ENCODE assay signal across 20 cellular contexts in genomic region chr3:146130881-146131371, GRCh38. TPM values are rescaled to one million over a fixed set of nuclear protein-coding genes. Genes with fewer than 3 reads are reported as not detected.
DNase-seq lines count a peak whose midpoint lies in the region; ATAC-seq and TF ChIP-seq lines count a peak whose summit lies in the region.
"Had no signal": no experiment of that assay in that cellular context is flagged by ENCODE, and none has a peak within 500 bp of the region (broad histone marks: within the 10 kb centered on the region; RNA-seq: fewer than 3 reads in every experiment).

No MANE protein-coding gene starts in this region.

- no peak overlapping the region for H3K4me3 Mint-ChIP-seq in GM23338
- no peak overlapping the region for H3K4me3 Mint-ChIP-seq in activated T-helper 2 cell treated with anti-CD3 and anti-CD28 coated beads, Interferon-gamma antibody, Interleukin-2, Interleukin-4, amounts not matched to agents 10 μg/mL and 5 μg/mL and 100 μg/mL, durations not matched to agents 14 hours and 24 hours and 36 hours (ENCODE audit: low read depth)
- no peak overlapping the region for H3K4me3 Mint-ChIP-seq in T-helper 2 cell treated with Interferon-gamma antibody and Interleukin-4, amounts not matched to agents 5 μg/mL and 100 μg/mL, for 36 hours
- H3K4me3 Mint-ChIP-seq: naive thymus-derived CD8-positive, alpha-beta T cell; T-cell had no signal

- no peaks in the 10 kb centered on the region for H3K27me3 Mint-ChIP-seq in GM23338 (ENCODE audit: insufficient read depth, low read depth, poor library complexity)
- no peaks in the 10 kb centered on the region for H3K27me3 Mint-ChIP-seq in activated T-helper 2 cell treated with anti-CD3 and anti-CD28 coated beads, Interferon-gamma antibody, Interleukin-2, Interleukin-4, amounts not matched to agents 10 μg/mL and 5 μg/mL and 100 μg/mL, durations not matched to agents 14 hours and 24 hours and 36 hours (ENCODE audit: low read depth)
- H3K27me3 Mint-ChIP-seq in T-helper 2 cell treated with Interferon-gamma antibody and Interleukin-4, amounts not matched to agents 5 μg/mL and 100 μg/mL, for 36 hours (ENCODE audit: low read depth), result no peaks in the 10 kb centered on the region
- H3K27me3 Mint-ChIP-seq: T-cell had no signal

- H3K36me3 ChIP-seq in GM23338 (ENCODE audit: insufficient read depth), result no peaks in the 10 kb centered on the region
- no peaks in the 10 kb centered on the region for H3K36me3 ChIP-seq in upper lobe of left lung
- H3K36me3 ChIP-seq: spleen had no signal

- intact Hi-C loops in activated T-helper 2 cell treated with anti-CD3 and anti-CD28 coated beads, Interferon-gamma antibody, Interleukin-2, Interleukin-4, amounts not matched to agents 10 μg/mL and 5 μg/mL and 100 μg/mL, durations not matched to agents 14 hours and 24 hours and 36 hours (cut with micrococcal nuclease), result no loop called here

- peaks cover 2% of the 10 kb centered on the region; the same call in 2 of the 3 replicates for H3K36me3 Mint-ChIP-seq in GM23338 (ENCODE audit: low read depth)
- H3K36me3 Mint-ChIP-seq in activated T-helper 2 cell treated with anti-CD3 and anti-CD28 coated beads, Interferon-gamma antibody, Interleukin-2, Interleukin-4, amounts not matched to agents 10 μg/mL and 5 μg/mL and 100 μg/mL, durations not matched to agents 14 hours and 24 hours and 36 hours (ENCODE audit: low read depth), result no peaks in the 10 kb centered on the region
- no peaks in the 10 kb centered on the region for H3K36me3 Mint-ChIP-seq in T-helper 2 cell treated with Interferon-gamma antibody and Interleukin-4, amounts not matched to agents 5 μg/mL and 100 μg/mL, for 36 hours (ENCODE audit: low read depth)
- H3K36me3 Mint-ChIP-seq: naive thymus-derived CD8-positive, alpha-beta T cell; T-cell had no signal

- H3K27ac ChIP-seq in GM23338 (ENCODE audit: low read depth) (no peak overlapping the region), upper lobe of left lung (no peak overlapping the region)
- H3K27ac ChIP-seq: hepatocyte, spleen, VCaP had no signal

- peaks cover 58% of the 10 kb centered on the region for H3K79me2 ChIP-seq in GM23338 (replicated peaks; ENCODE audit: insufficient read depth)

- no peaks in the 10 kb centered on the region for H4K20me1 ChIP-seq in GM23338 (replicated peaks; ENCODE audit: insufficient read depth)

- TF ChIP-seq CTCF in fibroblast of pulmonary artery (IDR thresholded peaks at IDR 0.05; ENCODE audit: low read length, missing control alignments) (no peak), GM23338 (conservative IDR thresholded peaks at IDR 0.05; ENCODE audit: low read depth in 2 of 2) (no peak), upper lobe of left lung (IDR thresholded peaks at IDR 0.05) (no peak)

- peaks cover 20% of the 10 kb centered on the region for H3K4me1 Mint-ChIP-seq in GM23338
- H3K4me1 Mint-ChIP-seq in activated T-helper 2 cell treated with anti-CD3 and anti-CD28 coated beads, Interferon-gamma antibody, Interleukin-2, Interleukin-4, amounts not matched to agents 10 μg/mL and 5 μg/mL and 100 μg/mL, durations not matched to agents 14 hours and 24 hours and 36 hours (ENCODE audit: low read depth), result no peaks in the 10 kb centered on the region
- no peaks in the 10 kb centered on the region for H3K4me1 Mint-ChIP-seq in T-helper 2 cell treated with Interferon-gamma antibody and Interleukin-4, amounts not matched to agents 5 μg/mL and 100 μg/mL, for 36 hours (ENCODE audit: low read depth)
- H3K4me1 Mint-ChIP-seq: naive thymus-derived CD8-positive, alpha-beta T cell; T-cell had no signal

- ATAC-seq in GM23338, result no peak
- ATAC-seq in upper lobe of left lung (ENCODE audit: low FRiP score in 2 of 2), result no peak
- ATAC-seq: esophagus mucosa; naive thymus-derived CD8-positive, alpha-beta T cell; T-cell had no signal

- H3K27ac Mint-ChIP-seq in GM23338, result no peak overlapping the region
- H3K27ac Mint-ChIP-seq in activated T-helper 2 cell treated with anti-CD3 and anti-CD28 coated beads, Interferon-gamma antibody, Interleukin-2, Interleukin-4, amounts not matched to agents 10 μg/mL and 5 μg/mL and 100 μg/mL, durations not matched to agents 14 hours and 24 hours and 36 hours, result no peak overlapping the region
- no peak overlapping the region for H3K27ac Mint-ChIP-seq in T-helper 2 cell treated with Interferon-gamma antibody and Interleukin-4, amounts not matched to agents 5 μg/mL and 100 μg/mL, for 36 hours
- H3K27ac Mint-ChIP-seq: naive thymus-derived CD8-positive, alpha-beta T cell; T-cell had no signal

- WGBS in upper lobe of left lung, 2 donors, result 78 to 98% methylated on average over 1 to 2 of the region's 2 CpGs

- no peaks in the 10 kb centered on the region for H3K9me2 ChIP-seq in GM23338 (ENCODE audit: insufficient read depth)

- TF ChIP-seq POLR2A in upper lobe of left lung (IDR thresholded peaks at IDR 0.05), result no peak

- DNase-seq in EL, result peak; percentile 59
- peak; percentile 97 for DNase-seq in RPMI7951 (ENCODE audit: low read depth)
- peak; percentile 45 for DNase-seq in fibroblast of pulmonary artery (ENCODE audit: low read depth)
- DNase-seq in stromal cell of bone marrow (ENCODE audit: low read depth), result peak; percentile 29
- DNase-seq in GM23338 (ENCODE audit: low spot score), result no peak
- DNase-seq in activated T-helper 2 cell treated with anti-CD3 and anti-CD28 coated beads, Interferon-gamma antibody, Interleukin-2, Interleukin-4, amounts not matched to agents 10 μg/mL and 5 μg/mL and 100 μg/mL, durations not matched to agents 14 hours and 24 hours and 36 hours (ENCODE audit: low spot score), result no peak
- DNase-seq in upper lobe of left lung, result no peak
- no peak for DNase-seq in T-helper 2 cell treated with Interferon-gamma antibody and Interleukin-4, amounts not matched to agents 5 μg/mL and 100 μg/mL, for 36 hours (ENCODE audit: low spot score)
- DNase-seq: C1 segment of cervical spinal cord; caudate nucleus; islet precursor cell; naive thymus-derived CD8-positive, alpha-beta T cell; NCI-H1694; posterior cingulate gyrus; spleen; stimulated activated CD8-positive, alpha-beta memory T cell treated with anti-CD3 and anti-CD28 coated beads, Interleukin-4, amount 100 ng/mL, for 48 hours; T-cell had no signal

- no peaks in the 10 kb centered on the region for H3F3A ChIP-seq in GM23338 (replicated peaks; ENCODE audit: low read depth)

- H2AFZ ChIP-seq in GM23338, result no peak overlapping the region
- H2AFZ ChIP-seq: hepatocyte had no signal

- H3K27me3 ChIP-seq in GM23338 (ENCODE audit: insufficient read depth) (no peaks in the 10 kb centered on the region), upper lobe of left lung (no peaks in the 10 kb centered on the region)
- H3K27me3 ChIP-seq: hepatocyte, spleen had no signal

- H3K4me1 ChIP-seq in GM23338 (ENCODE audit: insufficient read depth) (peaks cover 22% of the 10 kb centered on the region), upper lobe of left lung (no peaks in the 10 kb centered on the region)
- H3K4me1 ChIP-seq: spleen had no signal

- H3K4me2 ChIP-seq in GM23338, result no peak overlapping the region
- H3K4me2 ChIP-seq: hepatocyte had no signal

- no peak for TF ChIP-seq EP300 in upper lobe of left lung (IDR thresholded peaks at IDR 0.05)

- no peaks in the 10 kb centered on the region; the same call in 2 of the 3 replicates for H3K9me3 Mint-ChIP-seq in GM23338
- H3K9me3 Mint-ChIP-seq in activated T-helper 2 cell treated with anti-CD3 and anti-CD28 coated beads, Interferon-gamma antibody, Interleukin-2, Interleukin-4, amounts not matched to agents 10 μg/mL and 5 μg/mL and 100 μg/mL, durations not matched to agents 14 hours and 24 hours and 36 hours, result no peaks in the 10 kb centered on the region
- H3K9me3 Mint-ChIP-seq in T-helper 2 cell treated with Interferon-gamma antibody and Interleukin-4, amounts not matched to agents 5 μg/mL and 100 μg/mL, for 36 hours, result no peaks in the 10 kb centered on the region
- H3K9me3 Mint-ChIP-seq: T-cell had no signal

- H3K4me3 ChIP-seq in fibroblast of pulmonary artery (replicated peaks; ENCODE audit: low read depth, low read length) (no peak overlapping the region), GM23338 (no peak overlapping the region), upper lobe of left lung (no peak overlapping the region)
- H3K4me3 ChIP-seq: hepatocyte, spleen had no signal

- no peaks in the 10 kb centered on the region for H3K9me3 ChIP-seq in upper lobe of left lung
- H3K9me3 ChIP-seq: spleen had no signal

TF ChIP-seq in GM23338, 12 proteins besides CTCF, POLR2A, EP300 and RAD21 (continues in another document):
- TF ChIP-seq JUNB (IDR thresholded peaks at IDR 0.05; ENCODE audit: unreplicated experiment) (no peak), REST (IDR thresholded peaks at IDR 0.05; ENCODE audit: unreplicated experiment) (no peak), NANOG (IDR thresholded peaks at IDR 0.05; ENCODE audit: borderline replicate concordance) (no peak)

RNA-seq across cellular contexts. Expression of gene PLOD2, which starts 30.1 kb away (rescaled TPM):
- 171 and 221 TPM in 2 replicates for total RNA-seq in RPMI7951 (2014; rRNA removed; shearing (Covaris generic))
- 30.5 and 31.7 TPM in 2 replicates for total RNA-seq in GM23338 (2014; rRNA removed; shearing (Covaris generic))
- 19.3 and 26.7 TPM in 2 replicates for polyA plus RNA-seq in GM23338 (2016; fragmentation: Nextera tagmentation; extraction: Ambion mirVana)
- total RNA-seq in activated T-helper 2 cell treated with anti-CD3 and anti-CD28 coated beads, Interferon-gamma antibody, Interleukin-2, Interleukin-4, amounts not matched to agents 10 μg/mL and 5 μg/mL and 100 μg/mL, durations not matched to agents 14 hours and 24 hours and 36 hours, result 1.1 and 2.2 TPM in 2 replicates
- 10 to 100 TPM in 5 of 6 donors, 1 to 10 TPM in 1; 6.8 to 30.7 (median 18.1) TPM for total RNA-seq in upper lobe of left lung
- total RNA-seq: naive thymus-derived CD8-positive, alpha-beta T cell had no signal
- polyA plus RNA-seq: naive thymus-derived CD8-positive, alpha-beta T cell had no signal

Comparison
In these comparisons a context has a peak if more than half of its experiments do, and no peak if none do; other contexts are left out.
1. DNase-seq: peak in EL (single experiment), RPMI7951 (single experiment), fibroblast of pulmonary artery (single experiment) and stromal cell of bone marrow (single experiment); none in GM23338 (single experiment), activated T-helper 2 cell treated with anti-CD3 and anti-CD28 coated beads, Interferon-gamma antibody, Interleukin-2, Interleukin-4, amounts not matched to agents 10 μg/mL and 5 μg/mL and 100 μg/mL, durations not matched to agents 14 hours and 24 hours and 36 hours (single experiment), upper lobe of left lung (0 of 2) and T-helper 2 cell treated with Interferon-gamma antibody and Interleukin-4, amounts not matched to agents 5 μg/mL and 100 μg/mL, for 36 hours (single experiment).